Comparison of ENCODE assay signal across 22 cellular contexts in the genomic region with DNA sequence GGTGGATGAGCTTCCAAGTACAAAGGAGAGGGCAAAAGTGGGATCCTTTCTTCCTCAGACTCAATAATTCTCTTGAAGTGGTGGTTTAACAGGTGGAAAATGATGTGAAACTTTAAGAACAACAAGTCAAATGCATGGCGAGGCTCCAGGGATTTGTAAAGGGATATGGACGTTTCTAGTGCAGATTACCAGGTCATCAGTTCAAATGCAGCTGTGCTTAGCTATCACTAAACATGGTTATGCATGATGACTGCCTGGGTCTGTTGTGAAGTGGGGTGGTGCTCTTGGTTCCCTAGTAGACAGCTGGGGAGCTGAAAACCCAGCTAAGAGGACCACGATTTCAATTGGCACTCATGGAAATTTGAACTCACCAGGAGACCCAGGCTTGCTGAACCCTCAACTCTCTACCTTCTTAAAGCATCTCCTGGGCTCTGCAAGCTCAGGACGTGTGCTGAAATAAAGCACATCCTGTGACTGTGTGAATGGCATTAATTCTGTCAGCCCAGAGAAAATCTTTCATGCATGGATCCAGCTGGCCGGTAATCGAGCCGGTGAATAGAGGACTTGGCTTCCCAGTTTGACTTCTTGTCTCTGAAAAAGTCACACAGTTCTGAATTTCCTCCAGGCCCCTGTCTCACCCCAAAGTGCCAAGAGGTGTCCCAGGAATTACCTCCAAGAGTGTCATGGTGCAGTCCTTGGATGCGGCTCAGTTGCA.
"Had no signal": no experiment of that assay in that cellular context is flagged by ENCODE, and none has a peak within 500 bp of the region (broad histone marks: within the 10 kb centered on the region; RNA-seq: fewer than 3 reads in every experiment).

No MANE protein-coding gene starts in this region.

- ATAC-seq: activated CD4-positive, CD25-positive, alpha-beta regulatory T cell treated with anti-CD3 and anti-CD28 coated beads, Interleukin-2, amount 50 U/mL, for 24 hours; activated naive CD8-positive, alpha-beta T cell treated with anti-CD3 and anti-CD28 coated beads, Interleukin-2, amount 50 U/mL, for 24 hours; body of pancreas; left ventricle myocardium superior; sciatic nerve; T-cell had no signal

- H3K4me1 Mint-ChIP-seq: activated CD4-positive, alpha-beta memory T cell treated with anti-CD3 and anti-CD28 coated beads, Interleukin-2, amount 10 ng/mL, durations not matched to agents 7 days and 5 days; activated CD4-positive, alpha-beta T cell treated with anti-CD3 and anti-CD28 coated beads, Interleukin-2, amount 10 ng/mL, durations not matched to agents 24 days and 14 days; activated naive CD4-positive, alpha-beta T cell treated with anti-CD3 and anti-CD28 coated beads, Interleukin-2, amount 10 ng/mL, durations not matched to agents 7 days and 5 days; activated naive CD8-positive, alpha-beta T cell treated with anti-CD3 and anti-CD28 coated beads, Interleukin-2, amount 50 U/mL, for 24 hours; T-cell had no signal

- H3K36me3 Mint-ChIP-seq: activated naive CD4-positive, alpha-beta T cell treated with anti-CD3 and anti-CD28 coated beads, Interleukin-2, amount 10 ng/mL, durations not matched to agents 7 days and 5 days; T-cell; type B pancreatic cell had no signal

- H3K4me3 Mint-ChIP-seq: activated CD4-positive, alpha-beta memory T cell treated with anti-CD3 and anti-CD28 coated beads, Interleukin-2, amount 10 ng/mL, durations not matched to agents 7 days and 5 days; activated CD4-positive, alpha-beta T cell treated with anti-CD3 and anti-CD28 coated beads, Interleukin-2, amount 10 ng/mL, durations not matched to agents 24 days and 14 days; activated naive CD4-positive, alpha-beta T cell treated with anti-CD3 and anti-CD28 coated beads, Interleukin-2, amount 10 ng/mL, durations not matched to agents 7 days and 5 days; activated naive CD8-positive, alpha-beta T cell treated with anti-CD3 and anti-CD28 coated beads, Interleukin-2, amount 50 U/mL, for 24 hours; T-cell; T-helper 2 cell treated with Interferon-gamma antibody and Interleukin-4, amounts not matched to agents 5 μg/mL and 100 μg/mL, for 36 hours; type B pancreatic cell had no signal

- DNase-seq: activated CD4-positive, alpha-beta memory T cell treated with anti-CD3 and anti-CD28 coated beads, Interleukin-2, amount 10 ng/mL, durations not matched to agents 7 days and 5 days; activated CD4-positive, alpha-beta T cell treated with anti-CD3 and anti-CD28 coated beads, Interleukin-2, amount 10 ng/mL, durations not matched to agents 24 days and 14 days; activated effector memory CD4-positive, alpha-beta T cell treated with anti-CD3 and anti-CD28 coated beads, Interleukin-2, amount 50 U/mL, for 16 hours; activated naive CD4-positive, alpha-beta T cell treated with anti-CD3 and anti-CD28 coated beads, Interleukin-2, amount 10 ng/mL, durations not matched to agents 7 days and 5 days; activated naive CD8-positive, alpha-beta T cell treated with anti-CD3 and anti-CD28 coated beads, Interleukin-2, amount 50 U/mL, for 24 hours; anterior cingulate cortex; body of pancreas; effector CD4-positive, alpha-beta T cell; foreskin melanocyte; glutamatergic neuron; hypothalamus; left ventricle myocardium superior; mammary epithelial cell; midbrain; posterior cingulate gyrus; stimulated activated CD4-positive, alpha-beta T cell treated with anti-CD3 and anti-CD28 coated beads, Interleukin-4, amount 100 ng/mL, for 1 hour; stimulated activated naive CD4-positive, alpha-beta T cell; T-cell had no signal

- H3K27ac Mint-ChIP-seq: activated CD4-positive, alpha-beta memory T cell treated with anti-CD3 and anti-CD28 coated beads, Interleukin-2, amount 10 ng/mL, durations not matched to agents 7 days and 5 days; activated CD4-positive, alpha-beta T cell treated with anti-CD3 and anti-CD28 coated beads, Interleukin-2, amount 10 ng/mL, durations not matched to agents 24 days and 14 days; activated naive CD4-positive, alpha-beta T cell treated with anti-CD3 and anti-CD28 coated beads, Interleukin-2, amount 10 ng/mL, durations not matched to agents 7 days and 5 days; activated naive CD8-positive, alpha-beta T cell treated with anti-CD3 and anti-CD28 coated beads, Interleukin-2, amount 50 U/mL, for 24 hours; T-cell; T-helper 2 cell treated with Interferon-gamma antibody and Interleukin-4, amounts not matched to agents 5 μg/mL and 100 μg/mL, for 36 hours; type B pancreatic cell had no signal

- H3K9me3 Mint-ChIP-seq: activated CD4-positive, alpha-beta memory T cell treated with anti-CD3 and anti-CD28 coated beads, Interleukin-2, amount 10 ng/mL, durations not matched to agents 7 days and 5 days; activated CD4-positive, alpha-beta T cell treated with anti-CD3 and anti-CD28 coated beads, Interleukin-2, amount 10 ng/mL, durations not matched to agents 24 days and 14 days; activated naive CD4-positive, alpha-beta T cell treated with anti-CD3 and anti-CD28 coated beads, Interleukin-2, amount 10 ng/mL, durations not matched to agents 7 days and 5 days; activated naive CD8-positive, alpha-beta T cell treated with anti-CD3 and anti-CD28 coated beads, Interleukin-2, amount 50 U/mL, for 24 hours; T-cell; T-helper 2 cell treated with Interferon-gamma antibody and Interleukin-4, amounts not matched to agents 5 μg/mL and 100 μg/mL, for 36 hours; type B pancreatic cell had no signal
